12 cellular contexts compared by ENCODE assay signal in genomic region chr11:133951484-133952198, GRCh38. TPM values are rescaled to one million over a fixed set of nuclear protein-coding genes. Genes with fewer than 3 reads are reported as not detected.
A peak's percentile ranks its signal among the peaks of the same experiment; 100 is the strongest.
DNase-seq lines count a peak whose midpoint lies in the region; ATAC-seq, FAIRE-seq and TF ChIP-seq lines count a peak whose summit lies in the region.
"Had no signal": no experiment of that assay in that cellular context is flagged by ENCODE, and none has a peak within 500 bp of the region (broad histone marks: within the 10 kb centered on the region; RNA-seq: fewer than 3 reads in every experiment).

No MANE protein-coding gene starts in this region.

- no peak overlapping the region for H3K9ac ChIP-seq in keratinocyte (ENCODE audit: control insufficient read depth, extremely low read depth, insufficient read depth, low read length)

- H3K9me1 ChIP-seq in keratinocyte (ENCODE audit: control insufficient read depth, extremely low read depth, insufficient read depth, low read length) = no peaks in the 10 kb centered on the region

- peak overlapping the region; percentile 51 for H3K4me2 ChIP-seq in keratinocyte (ENCODE audit: control insufficient read depth, extremely low read depth, insufficient read depth, low read depth, low read length)

- no peak for FAIRE-seq in keratinocyte (lab: Jason Lieb, UNC)
- FAIRE-seq: small intestine had no signal

- peaks cover 58% of the 10 kb centered on the region for H3K27me3 Mint-ChIP-seq in type B pancreatic cell

- no peaks in the 10 kb centered on the region for H4K20me1 ChIP-seq in keratinocyte (ENCODE audit: control insufficient read depth, extremely low read depth, insufficient read depth, low read length)

- no peaks in the 10 kb centered on the region for H3K79me2 ChIP-seq in keratinocyte (ENCODE audit: control insufficient read depth, insufficient read depth, low read length)

- peak overlapping the region; percentile 33 for H2AFZ ChIP-seq in keratinocyte (ENCODE audit: control insufficient read depth, low read length)

- no peaks in the 10 kb centered on the region for H3K36me3 Mint-ChIP-seq in type B pancreatic cell

- TF ChIP-seq CTCF in keratinocyte (optimal IDR thresholded peaks at IDR 0.05 in 1 of 3, IDR thresholded peaks at IDR 0.05 in 1 of 3, conservative IDR thresholded peaks at IDR 0.05 in 1 of 3; ENCODE audit: extremely low read depth in 1 of 3, insufficient read depth in 2 of 3, low read length in 3 of 3) (no peak), type B pancreatic cell (conservative IDR thresholded peaks at IDR 0.05) (no peak)

- H3K4me3 Mint-ChIP-seq in type B pancreatic cell = peak overlapping the region; percentile 67

- dilution Hi-C loops in keratinocyte (cut with MboI; ENCODE audit: extremely low pct_ligation_motif_present, low sequenced_read_pairs) = no loop called here

- no peaks in the 10 kb centered on the region for H3K9me3 ChIP-seq in keratinocyte (ENCODE audit: control insufficient read depth, low read depth, low read length)
- H3K9me3 ChIP-seq: HAP-1 had no signal

- H3K27ac ChIP-seq in angular gyrus (ENCODE audit: low read depth, low read length) (peak overlapping the region; percentile 77), keratinocyte (ENCODE audit: control insufficient read depth, insufficient read depth, low read length) (no peak overlapping the region)
- H3K27ac ChIP-seq: cardiac muscle cell, SK-N-MC had no signal

- no peaks in the 10 kb centered on the region for H3K9me3 Mint-ChIP-seq in type B pancreatic cell

- H3K36me3 ChIP-seq in keratinocyte (ENCODE audit: control insufficient read depth in 2 of 2, extremely low read depth in 1 of 2, insufficient read depth in 2 of 2, low read length in 2 of 2) = no peaks in the 10 kb centered on the region
- H3K36me3 ChIP-seq: cardiac muscle cell, HAP-1 had no signal

- peaks cover 46% of the 10 kb centered on the region for H3K27me3 ChIP-seq in keratinocyte (ENCODE audit: control insufficient read depth, extremely low read depth, insufficient read depth, low read length)

- peaks cover 10% of the 10 kb centered on the region for H3K4me1 ChIP-seq in keratinocyte (ENCODE audit: control insufficient read depth, extremely low read depth, insufficient read depth, low read length)
- H3K4me1 ChIP-seq: HAP-1 had no signal

- H3K4me3 ChIP-seq in keratinocyte (ENCODE audit: control insufficient read depth in 2 of 3, extremely low read depth in 1 of 3, insufficient read depth in 2 of 3, low read depth in 1 of 3, low read length in 3 of 3) = no peak overlapping the region
- H3K4me3 ChIP-seq: cardiac muscle cell, HAP-1, SK-N-MC had no signal

- peaks cover 36% of the 10 kb centered on the region for H3K4me1 Mint-ChIP-seq in type B pancreatic cell (ENCODE audit: unreplicated experiment)

- H3K27ac Mint-ChIP-seq in type B pancreatic cell = no peak overlapping the region

- ATAC-seq in GM18907 (IDR thresholded peaks at IDR 0.05; ENCODE audit: unreplicated experiment) = no peak

- DNase-seq in NCI-H82 (lab: John Stamatoyannopoulos, UW) (peak; percentile 73), NCI-H82 treated with DMSO at 0.1 percent for 48 hours (lab: John Stamatoyannopoulos, UW; ENCODE audit: unreplicated experiment) (no peak), keratinocyte (ENCODE audit: low read depth, low spot score) (no peak), type B pancreatic cell (ENCODE audit: extremely low spot score, unreplicated experiment) (no peak), amniotic stem cell (lab: John Stamatoyannopoulos, UW) (no peak), retina (no peak)
- DNase-seq: small intestine had no signal

RNA-seq across cellular contexts. Expression of gene IGSF9B, which starts 5.1 kb away (rescaled TPM):
- 0.30 to 0.66 TPM (median 0.36 TPM) in 3 replicates for polyA plus RNA-seq in keratinocyte
- polyA plus RNA-seq in keratinocyte (2011; ENCODE audit: low read depth) = 1.5 TPM
- polyA plus RNA-seq in keratinocyte (2011; cell fraction: cytosol; rRNA removed) = 0.26 TPM in 2 replicates
- 1.5 and 1.6 TPM in 2 replicates for polyA plus RNA-seq in keratinocyte (2011; cell fraction: nucleus; rRNA removed)
- polyA plus RNA-seq in keratinocyte (2012; ENCODE audit: low replicate concordance) = 0.34 and 1.7 TPM in 2 replicates
- polyA minus RNA-seq in keratinocyte = 2.4 to 5.6 TPM (median 4.4 TPM) in 3 replicates
- not detected for polyA minus RNA-seq in keratinocyte (2011; cell fraction: cytosol; rRNA and poly(A)+ RNA removed)
- polyA minus RNA-seq in keratinocyte (2011; cell fraction: nucleus; rRNA and poly(A)+ RNA removed) = 1.5 and 3.0 TPM in 2 replicates
- 6.6 and 10.6 TPM in 2 replicates for total RNA-seq in type B pancreatic cell (ENCODE audit: low replicate concordance)
